ENCODE assay signal across 8 cellular contexts in genomic region chr2:196168181-196168580, GRCh38. TPM values are rescaled to one million over a fixed set of nuclear protein-coding genes. Genes with fewer than 3 reads are reported as not detected.
DNase-seq lines count a peak whose midpoint lies in the region; ATAC-seq, FAIRE-seq and TF ChIP-seq lines count a peak whose summit lies in the region.

No MANE protein-coding gene starts in this region.

- no peaks in the 10 kb centered on the region for H3K9me3 ChIP-seq in SK-N-SH
- H3K9me3 ChIP-seq in PC-3 (ENCODE audit: low read length) = no peaks in the 10 kb centered on the region
- H3K9me3 ChIP-seq in endothelial cell of umbilical vein (replicated peaks; ENCODE audit: control insufficient read depth, insufficient read depth, low read length) = no peaks in the 10 kb centered on the region

- H3K9me2 ChIP-seq in SK-N-SH = no peaks in the 10 kb centered on the region
- H3K9me2 ChIP-seq in PC-3 (replicated peaks; ENCODE audit: low read length) = no peaks in the 10 kb centered on the region

- no peak for TF ChIP-seq EP300 in SK-N-SH (IDR thresholded peaks at IDR 0.05; ENCODE audit: borderline replicate concordance in 1 of 2, low read depth in 1 of 2, low read length in 1 of 2)

- no peak for TF ChIP-seq CTCF in SK-N-SH (IDR thresholded peaks at IDR 0.05)
- no peak for TF ChIP-seq CTCF in PC-3 (conservative IDR thresholded peaks at IDR 0.05; ENCODE audit: low read depth, low read length)
- TF ChIP-seq CTCF in endothelial cell of umbilical vein (IDR thresholded peaks at IDR 0.05; ENCODE audit: extremely low read depth in 1 of 2, insufficient read depth in 1 of 2, low read depth in 1 of 2, low read length in 2 of 2) = no peak

- H3K36me3 ChIP-seq in SK-N-SH (replicated peaks in 1 of 2; ENCODE audit: control insufficient read depth in 1 of 2, insufficient read depth in 2 of 2, low read length in 1 of 2) (peaks cover 0 to 8% of the 10 kb centered on the region in 2 experiments), PC-3 (ENCODE audit: low read depth, low read length) (no peaks in the 10 kb centered on the region), endothelial cell of umbilical vein (ENCODE audit: control insufficient read depth in 2 of 2, extremely low read depth in 1 of 2, insufficient read depth in 2 of 2, low read length in 2 of 2) (no peaks in the 10 kb centered on the region)

- 42% methylated on average over 4 of the region's 4 CpGs for WGBS in SK-N-SH (ENCODE audit: low lambda C conversion rate)

- no TSS peak for BruUV-seq in PC-3 (replicated peaks; lab: Mats Ljungman, UMichigan)
- no TSS peak for BruUV-seq in endothelial cell of umbilical vein (replicated peaks; lab: Mats Ljungman, UMichigan)

- ATAC-seq in SK-N-SH treated with all-trans-retinoic acid at 6 μM for 48 hours = no peak
- ATAC-seq in PC-3 = peak; percentile 26
- ATAC-seq in HG03159 (IDR thresholded peaks at IDR 0.05; ENCODE audit: unreplicated experiment) = no peak

- H3K9ac ChIP-seq in SK-N-SH (peak overlapping the region; percentile 89; the same call in 1 of the 2 replicates), PC-3 (ENCODE audit: low read length) (no peak overlapping the region), endothelial cell of umbilical vein (replicated peaks; ENCODE audit: extremely low read depth, insufficient read depth, low read length) (no peak overlapping the region)

- intact Hi-C loops in PC-3 (cut with micrococcal nuclease) = loop anchor here (1.0 to 2.0 kb wide), 4 partner anchors 72 to 167 kb away; no protein-coding TSS in a partner anchor
- intact Hi-C loops in endothelial cell of umbilical vein (cut with micrococcal nuclease) = no loop called here

- H3K4me2 ChIP-seq in SK-N-SH = peak overlapping the region; percentile 90
- peak overlapping the region; percentile 82 for H3K4me2 ChIP-seq in PC-3 (ENCODE audit: low read length)
- peak overlapping the region; percentile 97 for H3K4me2 ChIP-seq in endothelial cell of umbilical vein (ENCODE audit: insufficient read depth, low read length)

- CTCF ChIA-PET in SK-N-SH (lab: Yijun Ruan, JAX) = no interaction called here
- CTCF ChIA-PET in PC-3 (lab: Charles Lee) = no interaction called here
- CTCF ChIA-PET in endothelial cell of umbilical vein (lab: Charles Lee) = interaction anchor here (1.2 to 2.9 kb wide), 4 partner anchors 24 to 108 kb away, joined by 3 to 21 read pairs (median 7); partner anchors contain the start of gene DNAH7

- POLR2A ChIA-PET in SK-N-SH (lab: Yijun Ruan, JAX) (no interaction called here), PC-3 (lab: Charles Lee; ENCODE audit: unreplicated experiment) (no interaction called here), endothelial cell of umbilical vein (lab: Charles Lee) (no interaction called here)

- no peaks in the 10 kb centered on the region for H3K27me3 ChIP-seq in SK-N-SH (ENCODE audit: insufficient read depth)
- no peaks in the 10 kb centered on the region for H3K27me3 ChIP-seq in PC-3 (ENCODE audit: low read length)
- H3K27me3 ChIP-seq in endothelial cell of umbilical vein (ENCODE audit: control insufficient read depth in 2 of 2, insufficient read depth in 2 of 2, low read length in 2 of 2) = peaks cover 2 to 14% of the 10 kb centered on the region in 2 experiments

- H2AFZ ChIP-seq in SK-N-SH (ENCODE audit: low read depth) (0 out of 2 replicates have a peak overlapping the region, but pooled peaks have one; percentile 13), PC-3 (ENCODE audit: low read length) (no peak overlapping the region), endothelial cell of umbilical vein (ENCODE audit: low read depth, low read length) (peak overlapping the region; percentile 26)

- H3K27ac ChIP-seq in SK-N-SH (ENCODE audit: low read depth in 2 of 2, low read length in 1 of 2) (peak overlapping the region in 1 of 2 experiments; percentile 83; a peak in 2 of 4 replicates), PC-3 (ENCODE audit: low read length) (peak overlapping the region; percentile 48), endothelial cell of umbilical vein (ENCODE audit: insufficient read depth, low read depth, low read length) (peak overlapping the region; percentile 50)

- H3K4me3 ChIP-seq in SK-N-SH (ENCODE audit: low read depth in 2 of 2, low read length in 1 of 2) = peak overlapping the region; percentile 47 to 92; a peak in 3 of 4 replicates
- peak overlapping the region; percentile 96 for H3K4me3 ChIP-seq in PC-3 (ENCODE audit: low read length)
- peak overlapping the region in 1 of 3 experiments; percentile 27 for H3K4me3 ChIP-seq in endothelial cell of umbilical vein (replicated peaks in 1 of 3; ENCODE audit: insufficient read depth in 1 of 3, low read depth in 1 of 3, low read length in 3 of 3)

- dilution Hi-C loops in endothelial cell of umbilical vein (cut with MboI; ENCODE audit: extremely low pct_ligation_motif_present, low sequenced_read_pairs) = no loop called here

- no peaks in the 10 kb centered on the region for H3K9me1 ChIP-seq in endothelial cell of umbilical vein (replicated peaks; ENCODE audit: control insufficient read depth, extremely low read depth, insufficient read depth, low read length)

- DNase-seq in SK-N-SH = no peak
- peak; percentile 82 for DNase-seq in PC-3
- peak; percentile 55 for DNase-seq in endothelial cell of umbilical vein (ENCODE audit: low read depth, low spot score)
- DNase-seq in stimulated activated CD8-positive, alpha-beta memory T cell treated with anti-CD3 and anti-CD28 coated beads, Interleukin-4, amount 100 ng/mL, for 48 hours = peak; percentile 25
- no peak for DNase-seq in NCI-H2196 (lab: John Stamatoyannopoulos, UW; ENCODE audit: unreplicated experiment)
- DNase-seq in NCI-H1092 (lab: John Stamatoyannopoulos, UW) = no peak

- TF ChIP-seq RAD21 in SK-N-SH (IDR thresholded peaks at IDR 0.05; ENCODE audit: low read length) = no peak

- H3K79me2 ChIP-seq in SK-N-SH (ENCODE audit: insufficient read depth) (peaks cover 81% of the 10 kb centered on the region), PC-3 (ENCODE audit: low read length) (peaks cover 79% of the 10 kb centered on the region), endothelial cell of umbilical vein (ENCODE audit: control insufficient read depth, insufficient read depth, low read length) (peaks cover 77% of the 10 kb centered on the region)

- peaks cover 32% of the 10 kb centered on the region for H3F3A ChIP-seq in SK-N-SH (replicated peaks; ENCODE audit: insufficient read depth)
- H3F3A ChIP-seq in PC-3 (ENCODE audit: low read length, unreplicated experiment) = no peaks in the 10 kb centered on the region

- peaks cover 20% of the 10 kb centered on the region; the same call in 1 of the 2 replicates for H4K20me1 ChIP-seq in SK-N-SH (ENCODE audit: insufficient read depth)
- peaks cover 63% of the 10 kb centered on the region for H4K20me1 ChIP-seq in PC-3 (ENCODE audit: low read length)
- no peaks in the 10 kb centered on the region for H4K20me1 ChIP-seq in endothelial cell of umbilical vein (replicated peaks; ENCODE audit: control insufficient read depth, extremely low read depth, insufficient read depth, low read length)

- peaks cover 5 to 26% of the 10 kb centered on the region in 2 experiments; a peak in 3 of 4 replicates for H3K4me1 ChIP-seq in SK-N-SH (ENCODE audit: control insufficient read depth in 1 of 2, insufficient read depth in 2 of 2, low read depth in 1 of 2, low read length in 1 of 2)
- peaks cover 36% of the 10 kb centered on the region for H3K4me1 ChIP-seq in PC-3 (ENCODE audit: insufficient read depth, low read length)
- H3K4me1 ChIP-seq in endothelial cell of umbilical vein (ENCODE audit: control insufficient read depth, extremely low read depth, insufficient read depth, low read length) = peaks cover 42% of the 10 kb centered on the region

- TF ChIP-seq POLR2A in endothelial cell of umbilical vein (IDR thresholded peaks at IDR 0.05; ENCODE audit: low read depth, low read length) = no peak

- no peak for FAIRE-seq in endothelial cell of umbilical vein (lab: Jason Lieb, UNC)

TF ChIP-seq in SK-N-SH, 30 proteins besides CTCF, POLR2A, EP300 and RAD21:
- TF ChIP-seq YY1 (IDR thresholded peaks at IDR 0.05; ENCODE audit: low read depth) (no peak), NFIC (IDR thresholded peaks at IDR 0.05; ENCODE audit: borderline replicate concordance) (peak; percentile 48; the same call in 1 of the 2 replicates), JUND (IDR thresholded peaks at IDR 0.05) (no peak)

TF ChIP-seq in endothelial cell of umbilical vein, 7 proteins besides CTCF, POLR2A, EP300 and RAD21:
- no peak for TF ChIP-seq MYC (IDR thresholded peaks at IDR 0.05; ENCODE audit: low read depth, low read length)
- no peak for TF ChIP-seq JUN (IDR thresholded peaks at IDR 0.05; ENCODE audit: borderline replicate concordance, insufficient read depth, insufficient read length, low read depth)
- TF ChIP-seq FOS (IDR thresholded peaks at IDR 0.05; ENCODE audit: borderline replicate concordance, insufficient read depth, low read length) = no peak
- TF ChIP-seq GATA2 (IDR thresholded peaks at IDR 0.05; ENCODE audit: insufficient read depth, insufficient read length, low read depth, low read length) = no peak
- TF ChIP-seq MAX (IDR thresholded peaks at IDR 0.05; ENCODE audit: insufficient read depth, insufficient read length) = no peak
- TF ChIP-seq EZH2 (IDR thresholded peaks at IDR 0.05; ENCODE audit: borderline replicate concordance, low read depth, low read length, severe bottlenecking) = no peak
- TF ChIP-seq POLR2AphosphoS5 (IDR thresholded peaks at IDR 0.05; ENCODE audit: insufficient read depth, low read depth, low read length) = no peak

RNA-seq across cellular contexts. Expression of gene STK17B, which starts 3.2 kb away (rescaled TPM):
- polyA plus RNA-seq in SK-N-SH (2012; rRNA removed) (5.1 and 6.1 TPM in 2 replicates), endothelial cell of umbilical vein (2.0 and 2.5 TPM in 2 replicates)
- polyA plus RNA-seq in SK-N-SH (2012; cell fraction: cytosol; rRNA removed) = 6.4 and 7.7 TPM in 2 replicates
- polyA plus RNA-seq in SK-N-SH (2012; cell fraction: nucleus; rRNA removed) = 4.8 and 9.5 TPM in 2 replicates
- total RNA-seq in PC-3 (2014; rRNA removed) (21.3 and 22.1 TPM in 2 replicates), endothelial cell of umbilical vein (12.4 and 16.6 TPM in 2 replicates)
- 3.0 and 3.2 TPM in 2 replicates for polyA plus RNA-seq in endothelial cell of umbilical vein (2011; cell fraction: cytosol; rRNA removed)
- 4.0 and 5.1 TPM in 2 replicates for polyA plus RNA-seq in endothelial cell of umbilical vein (2011; cell fraction: nucleus; rRNA removed)
- 5.3 and 9.4 TPM in 2 replicates for polyA plus RNA-seq in endothelial cell of umbilical vein (2012)
- 5.6 and 6.5 TPM in 2 replicates for polyA minus RNA-seq in endothelial cell of umbilical vein
- 6.6 TPM for polyA minus RNA-seq in endothelial cell of umbilical vein (2011; cell fraction: cytosol; rRNA and poly(A)+ RNA removed)
- 7.5 and 15.1 TPM in 2 replicates for polyA minus RNA-seq in endothelial cell of umbilical vein (2011; cell fraction: nucleus; rRNA and poly(A)+ RNA removed)

Comparison
In these comparisons a context has a peak if more than half of its experiments do, and no peak if none do; other contexts are left out.
1. DNase-seq: peak in PC-3 (single experiment), endothelial cell of umbilical vein (single experiment) and stimulated activated CD8-positive, alpha-beta memory T cell treated with anti-CD3 and anti-CD28 coated beads, Interleukin-4, amount 100 ng/mL, for 48 hours (single experiment); none in SK-N-SH (single experiment), NCI-H2196 (single experiment) and NCI-H1092 (single experiment).
2. Peak in every context shown above with its lines, with median percentiles within 50 percentile points of each other: H3K4me2 ChIP-seq.